ENCODE assay signal across 8 cellular contexts in genomic region chr2:85326946-85327756, GRCh38. TPM values are rescaled to one million over a fixed set of nuclear protein-coding genes. Genes with fewer than 3 reads are reported as not detected.
DNase-seq lines count a peak whose midpoint lies in the region; ATAC-seq and TF ChIP-seq lines count a peak whose summit lies in the region.

No MANE protein-coding gene starts in this region.

- ATAC-seq in HG02571 (IDR thresholded peaks at IDR 0.05; ENCODE audit: unreplicated experiment) = peak; percentile 29
- peak; percentile 37 for ATAC-seq in foreskin keratinocyte

- DNase-seq in GM06990 (ENCODE audit: extremely low read depth, insufficient read length) (peak; percentile 71), NT2/D1 (ENCODE audit: low read depth, low spot score) (no peak), foreskin keratinocyte (peak in 1 of 2 donors; percentile 24), inferior parietal cortex (ENCODE audit: extremely low spot score) (no peak), NCI-H1436 treated with DMSO at 0.1 percent for 48 hours (lab: John Stamatoyannopoulos, UW) (no peak)
- DNase-seq in activated T-helper 1 cell treated with anti-CD3 and anti-CD28 coated beads, Interleukin-2, amount 50 U/mL, for 16 hours (ENCODE audit: low read depth in 1 of 2, low spot score in 1 of 2) = peak; percentile 16 to 41

- H3K9me3 ChIP-seq in NT2/D1 (ENCODE audit: insufficient read depth, low read length) (no peaks in the 10 kb centered on the region), parathyroid adenoma (ENCODE audit: control insufficient read depth, low read length) (no peaks in the 10 kb centered on the region)

- H3K4me2 ChIP-seq in parathyroid adenoma (ENCODE audit: low read length) = peak overlapping the region; percentile 93

- H3K4me3 ChIP-seq in GM06990 (replicated peaks; ENCODE audit: low read depth, low read length) (peak overlapping the region; percentile 91), NT2/D1 (ENCODE audit: insufficient read length, low read depth) (peak overlapping the region; percentile 77), parathyroid adenoma (ENCODE audit: low read depth, low read length) (peak overlapping the region; percentile 96)

- no peaks in the 10 kb centered on the region for H3K27me3 ChIP-seq in GM06990 (replicated peaks; ENCODE audit: control insufficient read depth, insufficient read depth, low read length)
- no peaks in the 10 kb centered on the region for H3K27me3 ChIP-seq in NT2/D1 (ENCODE audit: insufficient read depth, insufficient read length)
- H3K27me3 ChIP-seq in foreskin keratinocyte = no peaks in the 10 kb centered on the region
- no peaks in the 10 kb centered on the region for H3K27me3 ChIP-seq in parathyroid adenoma (ENCODE audit: control insufficient read depth, insufficient read depth, low read length)

- H3K9ac ChIP-seq in NT2/D1 (ENCODE audit: insufficient read length, low read depth) (peak overlapping the region; percentile 92), parathyroid adenoma (no peak overlapping the region)

- TF ChIP-seq CTCF in GM06990 (IDR thresholded peaks at IDR 0.05; ENCODE audit: insufficient read depth, low read length, poor library complexity, severe bottlenecking) = no peak
- no peak for TF ChIP-seq CTCF in foreskin keratinocyte (conservative IDR thresholded peaks at IDR 0.05)
- no peak for TF ChIP-seq CTCF in parathyroid adenoma (IDR thresholded peaks at IDR 0.05)

- H3K79me2 ChIP-seq in parathyroid adenoma = peaks cover 26% of the 10 kb centered on the region

- H3K36me3 ChIP-seq in GM06990 (ENCODE audit: control insufficient read depth, insufficient read depth, low read length) = peaks cover 13% of the 10 kb centered on the region
- H3K36me3 ChIP-seq in NT2/D1 (ENCODE audit: insufficient read depth, insufficient read length, low read length) = peaks cover 43% of the 10 kb centered on the region
- H3K36me3 ChIP-seq in parathyroid adenoma (ENCODE audit: control insufficient read depth, insufficient read depth, low read length) = no peaks in the 10 kb centered on the region

- H2AFZ ChIP-seq in parathyroid adenoma = peak overlapping the region; percentile 95

- H3K4me1 ChIP-seq in NT2/D1 (ENCODE audit: insufficient read depth, insufficient read length) (no peaks in the 10 kb centered on the region), foreskin keratinocyte (peaks cover 13% of the 10 kb centered on the region), parathyroid adenoma (peaks cover 26% of the 10 kb centered on the region)

- H3K27ac ChIP-seq in foreskin keratinocyte = no peak overlapping the region
- H3K27ac ChIP-seq in parathyroid adenoma = peak overlapping the region; percentile 95

RNA-seq across cellular contexts. Expression of gene TGOLN2, which starts 0.6 kb away (rescaled TPM):
- 38.7 and 39.8 TPM in 2 replicates for total RNA-seq in foreskin keratinocyte
- 10.3 and 11.8 TPM in 2 replicates for polyA plus RNA-seq in foreskin keratinocyte

RNA-seq across cellular contexts. Expression of gene RETSAT, which starts 27.2 kb away (rescaled TPM):
- 38.4 and 42.0 TPM in 2 replicates for total RNA-seq in foreskin keratinocyte
- polyA plus RNA-seq in foreskin keratinocyte = 22.2 and 29.2 TPM in 2 replicates

RNA-seq across cellular contexts. Expression of gene ELMOD3, which starts 27.4 kb away (rescaled TPM):
- total RNA-seq in foreskin keratinocyte = 14.1 and 14.8 TPM in 2 replicates
- 10.8 and 11.2 TPM in 2 replicates for polyA plus RNA-seq in foreskin keratinocyte

Comparison
In these comparisons a context has a peak if more than half of its experiments do, and no peak if none do; other contexts are left out.
1. DNase-seq: peak in GM06990 (single experiment) and activated T-helper 1 cell treated with anti-CD3 and anti-CD28 coated beads, Interleukin-2, amount 50 U/mL, for 16 hours (2 of 2); none in NT2/D1 (single experiment), inferior parietal cortex (single experiment) and NCI-H1436 treated with DMSO at 0.1 percent for 48 hours (single experiment).
2. Peak in every context shown above with its lines, with median percentiles within 50 percentile points of each other: H3K4me3 ChIP-seq.